ENCODE assay signal across 8 cellular contexts in genomic region chr22:49305215-49305965, GRCh38.
A peak's percentile ranks its signal among the peaks of the same experiment; 100 is the strongest.
DNase-seq lines count a peak whose midpoint lies in the region; ATAC-seq and TF ChIP-seq lines count a peak whose summit lies in the region.

No MANE protein-coding gene starts in this region.

- DNase-seq in NCI-H1417 (lab: John Stamatoyannopoulos, UW) (peak; percentile 6 to 16 (median 11)), NCI-H1417 treated with DMSO at 0.1 percent for 48 hours (lab: John Stamatoyannopoulos, UW) (no peak), NCI-H460 (ENCODE audit: extremely low read depth, low read depth) (peak; percentile 38), activated T-cell treated with anti-CD3 and anti-CD28 coated beads for 4 hours (peak; percentile 40), germinal center (ENCODE audit: low spot score) (peak; percentile 38), posterior cingulate gyrus (peak; percentile 54 to 97 (median 86)), upper lobe of right lung (peak; percentile 83)

- peaks cover 40% of the 10 kb centered on the region for H3K27me3 ChIP-seq in upper lobe of right lung

- no peaks in the 10 kb centered on the region for H3K36me3 ChIP-seq in upper lobe of right lung

- TF ChIP-seq CTCF in upper lobe of right lung (IDR thresholded peaks at IDR 0.05), result peak; percentile 95

- no peaks in the 10 kb centered on the region for H3K9me3 ChIP-seq in upper lobe of right lung

- ATAC-seq in upper lobe of right lung (peak; percentile 79), HG03342 (IDR thresholded peaks at IDR 0.05; ENCODE audit: unreplicated experiment) (no peak)

- intact Hi-C loops in posterior cingulate gyrus (cut with DNase I) (loop anchor here (1.0 to 10.0 kb wide), 2 partner anchors 329 to 728 kb away; no protein-coding TSS in a partner anchor), upper lobe of right lung (cut with DNase I) (no loop called here)

- H3K27ac ChIP-seq in upper lobe of right lung, result no peak overlapping the region

- H3K4me1 ChIP-seq in upper lobe of right lung, result no peaks in the 10 kb centered on the region

- no peak overlapping the region for H3K4me3 ChIP-seq in upper lobe of right lung
